In genomic region chr19:30596268-30596667, GRCh38 we compare ENCODE assay signal across 14 cellular contexts.
A peak's percentile ranks its signal among the peaks of the same experiment; 100 is the strongest.
DNase-seq lines count a peak whose midpoint lies in the region; ATAC-seq and TF ChIP-seq lines count a peak whose summit lies in the region.
"Had no signal": no experiment of that assay in that cellular context is flagged by ENCODE, and none has a peak within 500 bp of the region (broad histone marks: within the 10 kb centered on the region; RNA-seq: fewer than 3 reads in every experiment).

No MANE protein-coding gene starts in this region.

- no peaks in the 10 kb centered on the region for H3K27me3 ChIP-seq in HUES48 (ENCODE audit: control insufficient read depth, insufficient read depth, low read length)
- no peaks in the 10 kb centered on the region for H3K27me3 ChIP-seq in iPS-20b (ENCODE audit: insufficient read depth, low read length)
- no peaks in the 10 kb centered on the region for H3K27me3 ChIP-seq in thoracic aorta (replicated peaks; ENCODE audit: insufficient read depth)
- peaks cover 0 to 35% of the 10 kb centered on the region in 2 donors for H3K27me3 ChIP-seq in left lung
- H3K27me3 ChIP-seq: BE2C had no signal

- no peaks in the 10 kb centered on the region for H3K27me3 Mint-ChIP-seq in WTC11 (ENCODE audit: low read depth)

- H3K4me1 ChIP-seq in HUES48 (ENCODE audit: control insufficient read depth, insufficient read depth, low read length) = peaks cover 34% of the 10 kb centered on the region
- peaks cover 25% of the 10 kb centered on the region; the same call in 1 of the 2 replicates for H3K4me1 ChIP-seq in iPS-20b (ENCODE audit: insufficient read depth, low read length)
- peaks cover 11 to 48% of the 10 kb centered on the region in 2 donors for H3K4me1 ChIP-seq in thoracic aorta (ENCODE audit: control insufficient read depth in 1 of 2, low read depth in 2 of 2)
- no peaks in the 10 kb centered on the region for H3K4me1 ChIP-seq in left lung
- H3K4me1 ChIP-seq: A549, BE2C had no signal

- H3K4me3 ChIP-seq in HUES48 (ENCODE audit: low read depth, low read length) = peak overlapping the region; percentile 22; the same call in 1 of the 2 replicates
- peak overlapping the region; percentile 44; the same call in 1 of the 2 replicates for H3K4me3 ChIP-seq in iPS-20b (ENCODE audit: low read length)
- H3K4me3 ChIP-seq in thoracic aorta = no peak overlapping the region
- H3K4me3 ChIP-seq in left lung = no peak overlapping the region
- H3K4me3 ChIP-seq: A549 had no signal

- no peak for TF ChIP-seq CTCF in WTC11 (IDR thresholded peaks at IDR 0.05)
- TF ChIP-seq CTCF in thoracic aorta (IDR thresholded peaks at IDR 0.05) = no peak
- TF ChIP-seq CTCF in left lung (IDR thresholded peaks at IDR 0.05) = no peak

- peak overlapping the region; percentile 73 for H3K27ac Mint-ChIP-seq in WTC11
- H3K27ac Mint-ChIP-seq: CD4-positive, alpha-beta memory T cell had no signal

- H3K36me3 ChIP-seq in HUES48 (ENCODE audit: control insufficient read depth, insufficient read depth, low read length) = no peaks in the 10 kb centered on the region
- H3K36me3 ChIP-seq in iPS-20b (ENCODE audit: insufficient read depth, low read depth, low read length) = no peaks in the 10 kb centered on the region
- H3K36me3 ChIP-seq in thoracic aorta = no peaks in the 10 kb centered on the region
- no peaks in the 10 kb centered on the region for H3K36me3 ChIP-seq in left lung
- H3K36me3 ChIP-seq: BE2C had no signal

- peak overlapping the region; percentile 41 for H3K4me3 Mint-ChIP-seq in WTC11
- H3K4me3 Mint-ChIP-seq: CD4-positive, alpha-beta memory T cell had no signal

- peaks cover 2% of the 10 kb centered on the region for H3K9me3 Mint-ChIP-seq in WTC11
- H3K9me3 Mint-ChIP-seq: CD4-positive, alpha-beta memory T cell had no signal

- H3K9ac ChIP-seq in HUES48 (ENCODE audit: low read depth, low read length) (no peak overlapping the region), iPS-20b (ENCODE audit: low read depth, low read length) (peak overlapping the region; percentile 39; the same call in 1 of the 2 replicates)

- CTCF ChIA-PET in WTC11 (lab: Charles Lee) = interaction anchor here (1.0 to 1.7 kb wide), 2 partner anchors 40 to 98 kb away, joined by 5 to 7 read pairs; no protein-coding TSS in a partner anchor

- no peak for ATAC-seq in WTC11
- no peak for ATAC-seq in thoracic aorta (ENCODE audit: insufficient number of reproducible peaks, low FRiP score, low read depth)
- no peak for ATAC-seq in left lobe of liver
- ATAC-seq in HG02885 (IDR thresholded peaks at IDR 0.05; ENCODE audit: poor library complexity, unreplicated experiment) = no peak
- no peak for ATAC-seq in left lung
- ATAC-seq: A549, HCT116 had no signal

- H3K9me3 ChIP-seq in HUES48 (ENCODE audit: control insufficient read depth, insufficient read depth, low read length) (no peaks in the 10 kb centered on the region), iPS-20b (ENCODE audit: insufficient read depth, low read depth, low read length) (no peaks in the 10 kb centered on the region), thoracic aorta (no peaks in the 10 kb centered on the region), left lung (no peaks in the 10 kb centered on the region)
- H3K9me3 ChIP-seq: A549, BE2C had no signal

- peaks cover 51% of the 10 kb centered on the region for H3K4me1 Mint-ChIP-seq in WTC11
- H3K4me1 Mint-ChIP-seq: CD4-positive, alpha-beta memory T cell had no signal

- intact Hi-C loops in left lung (cut with DNase I) = no loop called here

- H3K27ac ChIP-seq in HUES48 (ENCODE audit: low read depth, low read length) (peak overlapping the region; percentile 68), iPS-20b (ENCODE audit: low read length) (no peak overlapping the region), thoracic aorta (peak overlapping the region; percentile 60 to 88), left lung (no peak overlapping the region)
- H3K27ac ChIP-seq: A549, C4-2B had no signal

- DNase-seq in WTC11 (ENCODE audit: low spot score) (no peak), thoracic aorta (ENCODE audit: low spot score) (no peak), left lobe of liver (ENCODE audit: low spot score) (no peak), left lung (no peak)
- DNase-seq: BE2C; CD4-positive, alpha-beta memory T cell; DMS79 treated with DMSO at 0.1 percent for 48 hours; EL had no signal

- no peaks in the 10 kb centered on the region for H3K36me3 Mint-ChIP-seq in WTC11
- H3K36me3 Mint-ChIP-seq: CD4-positive, alpha-beta memory T cell had no signal

- POLR2A ChIA-PET in WTC11 (lab: Charles Lee) = no interaction called here

TF ChIP-seq in WTC11, 78 proteins besides CTCF, POLR2A, EP300 and RAD21:
- TF ChIP-seq MAX (CRISPR knock-in tag; IDR thresholded peaks at IDR 0.05) (no peak), ZNF423 (CRISPR knock-in tag; IDR thresholded peaks at IDR 0.05) (no peak), ATF6 (CRISPR knock-in tag; IDR thresholded peaks at IDR 0.05) (no peak), IRF1 (CRISPR knock-in tag; IDR thresholded peaks at IDR 0.05) (no peak), ZNF416 (CRISPR knock-in tag; IDR thresholded peaks at IDR 0.05) (no peak), IRF2 (CRISPR knock-in tag; IDR thresholded peaks at IDR 0.05; ENCODE audit: borderline replicate concordance, low read depth) (no peak), CBFB (CRISPR knock-in tag; IDR thresholded peaks at IDR 0.05; ENCODE audit: low read depth) (no peak), ETV6 (CRISPR knock-in tag; IDR thresholded peaks at IDR 0.05) (no peak), ARID4B (CRISPR knock-in tag; IDR thresholded peaks at IDR 0.05; ENCODE audit: borderline replicate concordance) (no peak), ZBTB43 (CRISPR knock-in tag; IDR thresholded peaks at IDR 0.05) (no peak)

Comparison
In these comparisons a context has a peak if more than half of its experiments do, and no peak if none do; other contexts are left out.
1. H3K27ac ChIP-seq: peak in HUES48 (single experiment) and thoracic aorta (2 of 2); none in iPS-20b (single experiment) and left lung (0 of 2).
2. H3K4me3 ChIP-seq: peak in HUES48 (single experiment) and iPS-20b (single experiment); none in thoracic aorta (single experiment) and left lung (0 of 2).